Comparison of ENCODE assay signal across 8 cellular contexts in genomic region chr11:11849127-11849746, GRCh38. TPM values are rescaled to one million over a fixed set of nuclear protein-coding genes. Genes with fewer than 3 reads are reported as not detected.
DNase-seq lines count a peak whose midpoint lies in the region; ATAC-seq and TF ChIP-seq lines count a peak whose summit lies in the region.

No MANE protein-coding gene starts in this region.

- 0 out of 2 replicates have a peak overlapping the region, but pooled peaks have one; percentile 2 for H3K9ac ChIP-seq in ES-I3 (ENCODE audit: low read depth, low read length)

- TF ChIP-seq POLR2A in gastrocnemius medialis (IDR thresholded peaks at IDR 0.05): no peak

- CTCF ChIA-PET in activated naive CD4-positive, alpha-beta T cell treated with anti-CD3 and anti-CD28 coated beads for 36 hours (lab: Charles Lee): interaction anchor here (0.6 to 3.9 kb wide), 21 partner anchors 9 to 1548 kb away, joined by 3 to 31 read pairs (median 5); no protein-coding TSS in a partner anchor

- peaks cover 4% of the 10 kb centered on the region; the same call in 1 of the 2 replicates for H3K4me1 ChIP-seq in ES-I3 (ENCODE audit: insufficient read depth, low read length)
- peaks cover 16% of the 10 kb centered on the region for H3K4me1 ChIP-seq in SJCRH30
- peaks cover 0 to 100% (median 87%) of the 10 kb centered on the region in 9 donors for H3K4me1 ChIP-seq in heart right ventricle
- H3K4me1 ChIP-seq in gastrocnemius medialis: peaks cover 89 to 94% of the 10 kb centered on the region in 2 donors

- H3K4me1 Mint-ChIP-seq in activated naive CD4-positive, alpha-beta T cell treated with anti-CD3 and anti-CD28 coated beads for 36 hours (ENCODE audit: low read depth): peaks cover 52% of the 10 kb centered on the region

- H3K4me3 ChIP-seq in Jurkat, Clone E6-1 (ENCODE audit: low read length): no peak overlapping the region
- H3K4me3 ChIP-seq in SJCRH30 (no peak overlapping the region), heart right ventricle (no peak overlapping the region), gastrocnemius medialis (peak overlapping the region in 1 of 4 donors; percentile 3)

- H3K4me3 Mint-ChIP-seq in activated naive CD4-positive, alpha-beta T cell treated with anti-CD3 and anti-CD28 coated beads for 36 hours: no peak overlapping the region

- no peaks in the 10 kb centered on the region for H3K27me3 ChIP-seq in SJCRH30
- no peaks in the 10 kb centered on the region for H3K27me3 ChIP-seq in heart right ventricle
- H3K27me3 ChIP-seq in gastrocnemius medialis: no peaks in the 10 kb centered on the region

- peak; percentile 77 for ATAC-seq in GM21529 (IDR thresholded peaks at IDR 0.05; ENCODE audit: unreplicated experiment)
- peak; percentile 71 to 90 (median 80) for ATAC-seq in heart right ventricle
- ATAC-seq in gastrocnemius medialis: peak; percentile 72 to 89

- no peaks in the 10 kb centered on the region for H3K36me3 ChIP-seq in ES-I3 (ENCODE audit: insufficient read depth, low read length)
- no peaks in the 10 kb centered on the region; the same call in 1 of the 2 replicates for H3K36me3 ChIP-seq in SJCRH30
- no peaks in the 10 kb centered on the region for H3K36me3 ChIP-seq in heart right ventricle
- no peaks in the 10 kb centered on the region for H3K36me3 ChIP-seq in gastrocnemius medialis

- DNase-seq in Jurkat, Clone E6-1 (ENCODE audit: low read depth, low spot score): peak; percentile 62
- DNase-seq in SJCRH30: peak; percentile 66 to 81
- DNase-seq in activated naive CD4-positive, alpha-beta T cell treated with anti-CD3 and anti-CD28 coated beads for 36 hours: peak; percentile 80
- peak; percentile 22 to 62 for DNase-seq in heart right ventricle
- peak; percentile 36 to 63 for DNase-seq in gastrocnemius medialis
- DNase-seq in amniotic stem cell (lab: John Stamatoyannopoulos, UW): no peak

- no peaks in the 10 kb centered on the region for H3K9me3 Mint-ChIP-seq in activated naive CD4-positive, alpha-beta T cell treated with anti-CD3 and anti-CD28 coated beads for 36 hours

- H3K27ac Mint-ChIP-seq in activated naive CD4-positive, alpha-beta T cell treated with anti-CD3 and anti-CD28 coated beads for 36 hours: peak overlapping the region; percentile 46

- TF ChIP-seq CTCF in heart right ventricle (IDR thresholded peaks at IDR 0.05) (peak; percentile 13 to 75 (median 64)), gastrocnemius medialis (IDR thresholded peaks at IDR 0.05 in 4 of 5, conservative IDR thresholded peaks at IDR 0.05 in 1 of 5) (peak; percentile 27 to 62 (median 55))

- no peaks in the 10 kb centered on the region for H3K9me3 ChIP-seq in ES-I3 (ENCODE audit: control insufficient read depth, insufficient read depth, low read length)
- H3K9me3 ChIP-seq in SJCRH30 (replicated peaks): no peaks in the 10 kb centered on the region; the same call in 1 of the 2 replicates
- no peaks in the 10 kb centered on the region for H3K9me3 ChIP-seq in heart right ventricle
- no peaks in the 10 kb centered on the region for H3K9me3 ChIP-seq in gastrocnemius medialis

- H3K36me3 Mint-ChIP-seq in activated naive CD4-positive, alpha-beta T cell treated with anti-CD3 and anti-CD28 coated beads for 36 hours (ENCODE audit: low read depth): peaks cover 3% of the 10 kb centered on the region

- H3K27ac ChIP-seq in SJCRH30 (peak overlapping the region; percentile 3; the same call in 1 of the 2 replicates), heart right ventricle (peak overlapping the region in 9 of 10 donors; percentile 18 to 65 (median 33)), gastrocnemius medialis (peak overlapping the region; percentile 6 to 99 (median 78))

- 42 to 44% methylated on average over 3 of the region's 3 CpGs for WGBS in heart right ventricle, 2 donors

- in situ Hi-C loops in gastrocnemius medialis (cut with MboI; ENCODE audit: low sequenced_read_pairs in 4 of 4): no loop called here

- no peaks in the 10 kb centered on the region for H3K27me3 Mint-ChIP-seq in activated naive CD4-positive, alpha-beta T cell treated with anti-CD3 and anti-CD28 coated beads for 36 hours (ENCODE audit: low read depth)

- intact Hi-C loops in activated naive CD4-positive, alpha-beta T cell treated with anti-CD3 and anti-CD28 coated beads for 36 hours (cut with micrococcal nuclease): loop anchor here (1.0 to 10.0 kb wide), 4 partner anchors 8 to 1436 kb away; partner anchors contain the start of genes TEAD1 and USP47
- intact Hi-C loops in heart right ventricle (cut with DNase I) (loop anchor here in 3 of 10 donors (2.0 to 5.0 kb wide), 2 partner anchors 50 to 52 kb away; no protein-coding TSS in a partner anchor), gastrocnemius medialis (cut with DNase I; ENCODE audit: low total_unique reads) (loop anchor here (1.0 to 10.0 kb wide), 2 partner anchors 50 to 994 kb away; partner anchors contain the start of gene ZBED5)

RNA-seq across cellular contexts. Expression of gene USP47, which starts 7.5 kb away (rescaled TPM):
- polyA plus RNA-seq in Jurkat, Clone E6-1 (2012; ENCODE audit: insufficient read depth, insufficient read length): 28.3 TPM
- total RNA-seq in SJCRH30 (2014; rRNA removed; shearing (Covaris generic)): 82.1 and 98.7 TPM in 2 replicates
- 10 to 100 TPM; 52.4 to 56.0 TPM for total RNA-seq in activated naive CD4-positive, alpha-beta T cell treated with anti-CD3 and anti-CD28 coated beads for 36 hours
- total RNA-seq in heart right ventricle (10 to 100 TPM; 46.4 to 56.4 (median 52.8) TPM), gastrocnemius medialis (100 to 1,000 TPM in 2 of 4 donors, 10 to 100 TPM in 2; 84.4 to 222 (median 97.6) TPM)
- polyA plus RNA-seq in heart right ventricle: 10 to 100 TPM; 30.5 to 33.2 TPM

Comparison
In these comparisons a context has a peak if more than half of its experiments do, and no peak if none do; other contexts are left out.
1. H3K27ac ChIP-seq: peak in every context shown above with its lines; median percentile 78 in gastrocnemius medialis; 33 in heart right ventricle; 3 in SJCRH30.